ENCODE assay signal across 1 cellular context in genomic region chr19:39843919-39844793, GRCh38.
TF ChIP-seq lines count a peak whose summit lies in the region.

No MANE protein-coding gene starts in this region.

TF ChIP-seq in H1, 55 proteins besides CTCF, POLR2A, EP300 and RAD21:
- TF ChIP-seq ATF3 (IDR thresholded peaks at IDR 0.05; ENCODE audit: insufficient read depth, low read depth, low read length) (no peak), SP1 (IDR thresholded peaks at IDR 0.05; ENCODE audit: low read depth, low read length) (no peak), CEBPB (IDR thresholded peaks at IDR 0.05; ENCODE audit: low read depth, low read length) (no peak), RNF2 (IDR thresholded peaks at IDR 0.05; ENCODE audit: borderline replicate concordance, low read depth, low read length, missing control alignments, poor library complexity, severe bottlenecking) (no peak), PHF8 (conservative IDR thresholded peaks at IDR 0.05; ENCODE audit: low read depth, low read length) (no peak), JUND (IDR thresholded peaks at IDR 0.05; ENCODE audit: low read length) (no peak), CBX5 (IDR thresholded peaks at IDR 0.05; ENCODE audit: low read depth, low read length) (no peak), POLR2AphosphoS5 (IDR thresholded peaks at IDR 0.05; ENCODE audit: low read depth, low read length) (no peak), TAF1 (IDR thresholded peaks at IDR 0.05; ENCODE audit: low read depth, low read length) (no peak), CHD2 (IDR thresholded peaks at IDR 0.05; ENCODE audit: low read length) (no peak), GTF2F1 (IDR thresholded peaks at IDR 0.05; ENCODE audit: borderline replicate concordance, low read depth, low read length) (no peak), TAF7 (optimal IDR thresholded peaks at IDR 0.05; ENCODE audit: borderline replicate concordance, low read depth, low read length) (no peak), ATF2 (IDR thresholded peaks at IDR 0.05; ENCODE audit: low read length) (no peak), RXRA (IDR thresholded peaks at IDR 0.05; ENCODE audit: insufficient read depth, low read depth, low read length) (no peak), YY1 (IDR thresholded peaks at IDR 0.05; ENCODE audit: low read depth, low read length) (no peak), SAP30 (IDR thresholded peaks at IDR 0.05; ENCODE audit: insufficient read depth, insufficient replicate concordance, low read length) (no peak), GABPA (IDR thresholded peaks at IDR 0.05; ENCODE audit: borderline replicate concordance, insufficient read depth, low read length) (no peak)
